9 cellular contexts compared by ENCODE assay signal in genomic region chr3:51799879-51800757, GRCh38. TPM values are rescaled to one million over a fixed set of nuclear protein-coding genes. Genes with fewer than 3 reads are reported as not detected.
DNase-seq lines count a peak whose midpoint lies in the region; ATAC-seq and TF ChIP-seq lines count a peak whose summit lies in the region.
"Had no signal": no experiment of that assay in that cellular context is flagged by ENCODE, and none has a peak within 500 bp of the region (broad histone marks: within the 10 kb centered on the region; RNA-seq: fewer than 3 reads in every experiment).

No MANE protein-coding gene starts in this region.

- intact Hi-C loops in dorsolateral prefrontal cortex (cut with DNase I) = loop anchor here in 1 of 2 donors (2.0 kb wide), 1 partner anchor 299 kb away; the partner anchor contains the start of gene DCAF1

- peaks cover 13% of the 10 kb centered on the region for H3K27me3 Mint-ChIP-seq in mesothelial cell of epicardium (ENCODE audit: low read depth)

- H3K4me3 ChIP-seq in dorsolateral prefrontal cortex = peak overlapping the region in 2 of 59 donors; percentile 10 to 16

- peaks cover 24% of the 10 kb centered on the region for H3K4me1 Mint-ChIP-seq in mesothelial cell of epicardium
- H3K4me1 Mint-ChIP-seq: central memory CD8-positive, alpha-beta T cell had no signal

- DNase-seq in NCI-H2081 (lab: John Stamatoyannopoulos, UW) = peak; percentile 25 to 52
- no peak for DNase-seq in NCI-H2081 treated with DMSO at 0.1 percent for 48 hours (lab: John Stamatoyannopoulos, UW)
- peak; percentile 61 for DNase-seq in HS-5 (ENCODE audit: low read depth)
- peak; percentile 82 for DNase-seq in RKO (ENCODE audit: low spot score)
- no peak for DNase-seq in dorsolateral prefrontal cortex
- DNase-seq in mesothelial cell of epicardium (ENCODE audit: low spot score in 2 of 2, unreplicated experiment in 2 of 2) = no peak
- no peak for DNase-seq in NCI-H1436 treated with DMSO at 0.1 percent for 48 hours (lab: John Stamatoyannopoulos, UW)

- no peak for ATAC-seq in GM21528 (IDR thresholded peaks at IDR 0.05; ENCODE audit: low FRiP score, unreplicated experiment)

- H3K36me3 Mint-ChIP-seq in mesothelial cell of epicardium = no peaks in the 10 kb centered on the region

- H3K27ac Mint-ChIP-seq in mesothelial cell of epicardium = no peak overlapping the region

- peak; percentile 60 to 92 (median 79) for TF ChIP-seq CTCF in dorsolateral prefrontal cortex (IDR thresholded peaks at IDR 0.05 in 54 of 56, conservative IDR thresholded peaks at IDR 0.05 in 2 of 56; ENCODE audit: low read depth in 1 of 56, partially characterized antibody in 56 of 56)
- peak; percentile 75 for TF ChIP-seq CTCF in mesothelial cell of epicardium (IDR thresholded peaks at IDR 0.05; ENCODE audit: unreplicated experiment)

- peak overlapping the region in 1 of 59 donors; percentile 15 for H3K27ac ChIP-seq in dorsolateral prefrontal cortex

- no peak overlapping the region for H3K4me3 Mint-ChIP-seq in mesothelial cell of epicardium
- H3K4me3 Mint-ChIP-seq: central memory CD8-positive, alpha-beta T cell had no signal

- no peaks in the 10 kb centered on the region for H3K9me3 Mint-ChIP-seq in mesothelial cell of epicardium
- H3K9me3 Mint-ChIP-seq: central memory CD8-positive, alpha-beta T cell had no signal

- H3K27me3 ChIP-seq in dorsolateral prefrontal cortex = peaks cover 0 to 23% (median 0%) of the 10 kb centered on the region in 45 donors

RNA-seq across cellular contexts. Expression of gene IQCF6, which starts 21.1 kb away (rescaled TPM):
- not detected for total RNA-seq in dorsolateral prefrontal cortex
- not detected in 3 replicates for total RNA-seq in mesothelial cell of epicardium

Comparison
In these comparisons a context has a peak if more than half of its experiments do, and no peak if none do; other contexts are left out.
1. DNase-seq: peak in NCI-H2081 (2 of 2), HS-5 (single experiment) and RKO (single experiment); none in NCI-H2081 treated with DMSO at 0.1 percent for 48 hours (single experiment), dorsolateral prefrontal cortex (0 of 10), mesothelial cell of epicardium (0 of 2) and NCI-H1436 treated with DMSO at 0.1 percent for 48 hours (single experiment).